ENCODE assay signal across 35 cellular contexts in the genomic region with DNA sequence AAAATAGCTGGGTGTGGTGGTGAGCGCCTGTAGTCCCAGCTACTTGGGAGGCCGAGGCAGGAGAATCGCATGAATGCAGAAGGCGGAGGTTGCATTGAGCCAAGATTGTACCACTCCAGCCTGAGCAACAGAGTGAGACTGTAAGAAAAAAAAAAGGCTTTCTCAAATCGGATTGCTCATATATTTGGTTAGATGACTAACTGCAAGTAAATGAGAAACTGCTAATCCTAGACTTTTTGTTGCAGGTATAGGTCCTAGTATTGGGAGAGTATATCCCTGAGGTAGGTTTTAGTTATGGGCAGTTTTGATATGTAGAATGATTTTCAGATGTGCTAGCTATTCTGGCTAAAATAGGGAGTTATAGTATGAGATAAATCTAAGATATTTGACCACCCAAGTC.
"Had no signal": no experiment of that assay in that cellular context is flagged by ENCODE, and none has a peak within 500 bp of the region (broad histone marks: within the 10 kb centered on the region; RNA-seq: fewer than 3 reads in every experiment).

No MANE protein-coding gene starts in this region.

- H3K9ac ChIP-seq: KMS-11 had no signal

- H3K4me3 ChIP-seq: MG63 had no signal

- H3K4me2 ChIP-seq: KMS-11 had no signal

- H3K27ac ChIP-seq: KMS-11 had no signal

- DNase-seq: Karpas-422, Kasumi-1, KG1, MG63, MM.1S, MV-4-11, NCI-H1048, NCI-H1092, NCI-H1092 treated with DMSO at 0.1 percent for 48 hours, NCI-H1105, NCI-H1417, NCI-H1417 treated with DMSO at 0.1 percent for 48 hours, NCI-H1436, NCI-H1436 treated with DMSO at 0.1 percent for 48 hours, NCI-H146, NCI-H1694, NCI-H1694 treated with DMSO at 0.1 percent for 48 hours, NCI-H187, NCI-H187 treated with DMSO at 0.1 percent for 48 hours, NCI-H1930, NCI-H2029, NCI-H2029 treated with DMSO at 0.1 percent for 48 hours, NCI-H2081, NCI-H2081 treated with DMSO at 0.1 percent for 48 hours, NCI-H2107, NCI-H2171, NCI-H2171 treated with DMSO at 0.1 percent for 48 hours, NCI-H2227 treated with DMSO at 0.1 percent for 48 hours, NCI-H226, NCI-H345, NCI-H446, NCI-H446 treated with DMSO at 0.1 percent for 48 hours, NCI-H510A, NCI-H510A treated with DMSO at 0.1 percent for 48 hours had no signal

- H3K9me3 ChIP-seq: MG63 had no signal

- H3K27me3 ChIP-seq: MG63 had no signal

- H3K36me3 ChIP-seq: MG63 had no signal
